Comparison of ENCODE assay signal across 9 cellular contexts in the genomic region with DNA sequence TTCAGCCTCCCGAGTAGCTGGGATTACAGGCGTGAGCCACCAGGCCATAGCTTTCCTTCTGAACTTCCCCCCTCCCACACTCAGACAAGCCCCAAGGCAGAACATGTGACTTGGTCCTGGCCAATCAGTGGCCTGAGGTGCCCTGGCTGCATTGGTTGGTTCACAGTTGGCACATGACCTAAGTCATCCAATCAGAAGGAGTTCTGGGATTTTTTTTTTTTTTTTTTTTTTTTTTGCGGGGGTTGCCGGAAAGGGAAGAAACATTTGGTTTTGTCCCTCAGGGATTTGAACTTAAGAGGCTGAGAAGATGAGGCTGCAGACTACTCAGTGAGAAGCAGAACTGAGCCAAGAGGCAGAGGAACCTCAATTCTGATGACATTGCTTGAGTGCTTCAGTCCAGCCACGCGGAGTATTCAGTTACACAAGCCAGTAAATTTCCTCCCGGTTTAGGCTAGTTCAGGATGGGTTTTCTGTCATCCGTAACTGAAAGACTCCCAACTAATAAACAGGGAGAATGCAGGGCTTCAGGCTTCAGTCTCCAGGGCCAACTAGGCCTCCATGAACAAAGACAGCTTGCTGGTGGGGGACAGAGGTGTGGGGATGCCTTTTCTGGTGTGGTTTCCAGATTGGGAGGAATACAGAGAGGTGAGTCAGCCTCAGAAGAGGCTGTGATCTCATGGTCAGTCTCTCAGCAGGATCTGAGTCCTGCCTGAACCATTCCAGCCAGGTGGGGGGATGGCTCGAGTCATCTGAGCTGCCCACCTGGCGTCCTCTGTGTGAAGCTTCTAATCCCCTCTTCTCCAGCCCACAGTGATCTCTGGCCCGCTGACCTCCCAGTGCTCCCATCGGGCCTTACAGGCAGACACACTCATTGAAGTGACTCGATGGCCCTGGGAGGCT. TPM values are rescaled to one million over a fixed set of nuclear protein-coding genes. Genes with fewer than 3 reads are reported as not detected.
DNase-seq lines count a peak whose midpoint lies in the region; ATAC-seq and TF ChIP-seq lines count a peak whose summit lies in the region.
"Had no signal": no experiment of that assay in that cellular context is flagged by ENCODE, and none has a peak within 500 bp of the region (broad histone marks: within the 10 kb centered on the region; RNA-seq: fewer than 3 reads in every experiment).

No MANE protein-coding gene starts in this region.

- H3K27me3 ChIP-seq in right cardiac atrium (ENCODE audit: control insufficient read depth, insufficient read depth), result no peaks in the 10 kb centered on the region

- H3K4me3 ChIP-seq in right cardiac atrium (ENCODE audit: low read length), result no peak overlapping the region
- H3K4me3 ChIP-seq in coronary artery, result no peak overlapping the region
- H3K4me3 ChIP-seq: mucosa of descending colon had no signal

- 85% methylated on average over 13 of the region's 13 CpGs for WGBS in right cardiac atrium

- H3K9me3 ChIP-seq in right cardiac atrium (ENCODE audit: control insufficient read depth, low read length), result no peaks in the 10 kb centered on the region
- H3K9me3 ChIP-seq: mucosa of descending colon had no signal

- peak; percentile 61 for DNase-seq in activated CD4-positive, CD25-positive, alpha-beta regulatory T cell treated with anti-CD3 and anti-CD28 coated beads, Interleukin-2, amount 50 U/mL, for 72 hours
- no peak for DNase-seq in activated CD4-positive, CD25-positive, alpha-beta regulatory T cell (lab: John Stamatoyannopoulos, UW)
- DNase-seq in RWPE1 (ENCODE audit: low spot score) (no peak), right cardiac atrium (peak; percentile 43 to 71 (median 66)), putamen (ENCODE audit: low spot score) (no peak), NCI-H128 (lab: John Stamatoyannopoulos, UW; ENCODE audit: unreplicated experiment) (no peak), coronary artery (ENCODE audit: low spot score) (no peak)

- intact Hi-C loops in right cardiac atrium (cut with DNase I), result no loop called here

- ATAC-seq in HG02870 (IDR thresholded peaks at IDR 0.05; ENCODE audit: unreplicated experiment) (peak; percentile 26), right cardiac atrium (no peak)
- ATAC-seq: mucosa of descending colon had no signal

- peaks cover 3% of the 10 kb centered on the region for H3K4me1 ChIP-seq in right cardiac atrium (ENCODE audit: control insufficient read depth, insufficient read depth, low read length)

- TF ChIP-seq CTCF in RWPE1 (conservative IDR thresholded peaks at IDR 0.05; ENCODE audit: low read depth) (no peak), coronary artery (IDR thresholded peaks at IDR 0.05) (no peak)

- CTCF ChIA-PET in RWPE1 (lab: Yijun Ruan, JAX), result interaction anchor here (0.5 to 2.0 kb wide), 5 partner anchors 17 to 201 kb away, joined by 3 to 7 read pairs (median 5); no protein-coding TSS in a partner anchor

- H3K27ac ChIP-seq in RWPE1 (peak overlapping the region; percentile 87; the same call in 1 of the 2 replicates), right cardiac atrium (ENCODE audit: low read length) (no peak overlapping the region), coronary artery (peak overlapping the region in 1 of 2 donors; percentile 90)

- POLR2A ChIA-PET in RWPE1 (lab: Yijun Ruan, JAX; ENCODE audit: low non-redundant PET), result no interaction called here

RNA-seq across cellular contexts. Expression of a gene that starts 9.2 kb away (rescaled TPM):
- 100 to 1,000 TPM; 231 to 324 (median 314) TPM for total RNA-seq in right cardiac atrium
- 480 TPM for polyA plus RNA-seq in right cardiac atrium

Comparison
In these comparisons a context has a peak if more than half of its experiments do, and no peak if none do; other contexts are left out.
1. DNase-seq: peak in activated CD4-positive, CD25-positive, alpha-beta regulatory T cell treated with anti-CD3 and anti-CD28 coated beads, Interleukin-2, amount 50 U/mL, for 72 hours (single experiment) and right cardiac atrium (3 of 3); none in activated CD4-positive, CD25-positive, alpha-beta regulatory T cell (0 of 4), RWPE1 (single experiment), putamen (single experiment), NCI-H128 (single experiment) and coronary artery (single experiment).